8 cellular contexts compared by ENCODE assay signal in genomic region chr14:51547260-51547659, GRCh38.
DNase-seq lines count a peak whose midpoint lies in the region; ATAC-seq and TF ChIP-seq lines count a peak whose summit lies in the region.

No MANE protein-coding gene starts in this region.

- H3K4me3 ChIP-seq in sigmoid colon: no peak overlapping the region

- no peaks in the 10 kb centered on the region for H3K36me3 ChIP-seq in sigmoid colon

- TF ChIP-seq POLR2A in sigmoid colon (IDR thresholded peaks at IDR 0.05): no peak

- H3K9me3 Mint-ChIP-seq in activated CD8-positive, alpha-beta T cell treated with anti-CD3 and anti-CD28 coated beads for 36 hours: no peaks in the 10 kb centered on the region

- no peaks in the 10 kb centered on the region for H3K9me3 ChIP-seq in sigmoid colon

- no peaks in the 10 kb centered on the region for H3K27me3 ChIP-seq in sigmoid colon

- DNase-seq in GM04503 (ENCODE audit: low read depth): peak; percentile 99
- peak; percentile 17 for DNase-seq in SW480 (ENCODE audit: low spot score)
- no peak for DNase-seq in Right ventricle myocardium superior
- peak; percentile 83 for DNase-seq in sigmoid colon
- DNase-seq in activated CD8-positive, alpha-beta T cell treated with anti-CD3 and anti-CD28 coated beads for 36 hours: no peak
- DNase-seq in hypothalamus (lab: John Stamatoyannopoulos, UW): no peak
- no peak for DNase-seq in activated CD4-positive, alpha-beta T cell treated with anti-CD3 and anti-CD28 coated beads, Interleukin-2, amount 50 U/mL, for 4 hours

- peak overlapping the region; percentile 30 to 77 (median 74) for H3K27ac ChIP-seq in sigmoid colon

- 64 to 69% methylated on average over 3 of the region's 3 CpGs for WGBS in sigmoid colon, 2 donors

- TF ChIP-seq CTCF in sigmoid colon (IDR thresholded peaks at IDR 0.05): no peak
- no peak for TF ChIP-seq CTCF in activated CD8-positive, alpha-beta T cell treated with anti-CD3 and anti-CD28 coated beads for 36 hours (IDR thresholded peaks at IDR 0.05)

- TF ChIP-seq EP300 in sigmoid colon (IDR thresholded peaks at IDR 0.05): peak in 1 of 4 donors; percentile 71

- no peak overlapping the region for H3K4me3 Mint-ChIP-seq in activated CD8-positive, alpha-beta T cell treated with anti-CD3 and anti-CD28 coated beads for 36 hours

- H3K27ac Mint-ChIP-seq in activated CD8-positive, alpha-beta T cell treated with anti-CD3 and anti-CD28 coated beads for 36 hours: no peak overlapping the region

- ATAC-seq in Right ventricle myocardium superior (ENCODE audit: poor library complexity) (peak; percentile 90), GM21723 (IDR thresholded peaks at IDR 0.05; ENCODE audit: unreplicated experiment) (no peak)
- no peak for ATAC-seq in activated CD8-positive, alpha-beta T cell treated with anti-CD3 and anti-CD28 coated beads for 36 hours

- no peaks in the 10 kb centered on the region for H3K4me1 Mint-ChIP-seq in activated CD8-positive, alpha-beta T cell treated with anti-CD3 and anti-CD28 coated beads for 36 hours (ENCODE audit: low read depth)

- H3K27me3 Mint-ChIP-seq in activated CD8-positive, alpha-beta T cell treated with anti-CD3 and anti-CD28 coated beads for 36 hours: peaks cover 4% of the 10 kb centered on the region

- peaks cover 0 to 33% (median 24%) of the 10 kb centered on the region in 4 donors for H3K4me1 ChIP-seq in sigmoid colon

- intact Hi-C loops in Right ventricle myocardium superior (cut with DNase I): no loop called here
- intact Hi-C loops in sigmoid colon (cut with DNase I): loop anchor here (2.0 kb wide), 1 partner anchor 264 kb away; no protein-coding TSS in a partner anchor
- intact Hi-C loops in activated CD8-positive, alpha-beta T cell treated with anti-CD3 and anti-CD28 coated beads for 36 hours (cut with micrococcal nuclease): no loop called here

- CTCF ChIA-PET in activated CD8-positive, alpha-beta T cell treated with anti-CD3 and anti-CD28 coated beads for 36 hours (lab: Charles Lee): interaction anchor here (1.7 kb wide), 1 partner anchor 229 kb away, joined by 4 read pairs; no protein-coding TSS in a partner anchor

- H3K36me3 Mint-ChIP-seq in activated CD8-positive, alpha-beta T cell treated with anti-CD3 and anti-CD28 coated beads for 36 hours (ENCODE audit: low read depth): no peaks in the 10 kb centered on the region

- POLR2A ChIA-PET in activated CD8-positive, alpha-beta T cell treated with anti-CD3 and anti-CD28 coated beads for 36 hours (lab: Charles Lee): no interaction called here

Comparison
In these comparisons a context has a peak if more than half of its experiments do, and no peak if none do; other contexts are left out.
1. DNase-seq: peak in GM04503 (single experiment), SW480 (single experiment) and sigmoid colon (single experiment); none in Right ventricle myocardium superior (single experiment), activated CD8-positive, alpha-beta T cell treated with anti-CD3 and anti-CD28 coated beads for 36 hours (single experiment), hypothalamus (0 of 51) and activated CD4-positive, alpha-beta T cell treated with anti-CD3 and anti-CD28 coated beads, Interleukin-2, amount 50 U/mL, for 4 hours (0 of 2).